Comparison of ENCODE assay signal across 12 cellular contexts in the genomic region with DNA sequence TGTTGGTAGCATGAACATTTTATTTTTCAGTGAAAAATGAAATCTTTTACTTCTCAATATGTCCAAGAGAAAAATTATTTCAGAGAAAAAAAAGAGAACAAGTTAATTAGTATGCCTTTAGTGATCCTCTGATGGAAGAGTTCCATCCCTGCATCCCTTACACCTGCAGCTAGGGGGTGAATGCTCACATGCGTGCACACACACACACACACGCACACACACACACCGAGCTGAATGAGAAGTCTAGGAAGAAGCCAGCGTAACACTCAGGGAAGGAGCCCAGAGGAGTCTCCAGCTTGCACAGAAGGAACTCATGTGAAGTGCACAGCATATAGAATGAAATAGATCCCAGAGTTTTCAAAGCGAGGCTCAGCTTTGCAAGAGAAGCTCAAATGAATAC.
A peak's percentile ranks its signal among the peaks of the same experiment; 100 is the strongest.
DNase-seq lines count a peak whose midpoint lies in the region; ATAC-seq, FAIRE-seq and TF ChIP-seq lines count a peak whose summit lies in the region.
"Had no signal": no experiment of that assay in that cellular context is flagged by ENCODE, and none has a peak within 500 bp of the region (broad histone marks: within the 10 kb centered on the region; RNA-seq: fewer than 3 reads in every experiment).

No MANE protein-coding gene starts in this region.

- ATAC-seq in right cardiac atrium (no peak), upper lobe of left lung (ENCODE audit: low FRiP score in 2 of 2) (no peak), HG02759 (IDR thresholded peaks at IDR 0.05; ENCODE audit: unreplicated experiment) (no peak)

- no peaks in the 10 kb centered on the region for H3K4me1 ChIP-seq in right cardiac atrium (ENCODE audit: control insufficient read depth, insufficient read depth, low read length)
- H3K4me1 ChIP-seq in upper lobe of left lung: peaks cover 0 to 8% (median 3%) of the 10 kb centered on the region in 4 donors

- peak overlapping the region; percentile 56 for H3K27ac ChIP-seq in right cardiac atrium (ENCODE audit: low read length)
- H3K27ac ChIP-seq in upper lobe of left lung: peak overlapping the region in 3 of 4 donors; percentile 0 to 20 (median 10)
- H3K27ac ChIP-seq: SK-N-MC had no signal

- peak in 2 of 3 donors; percentile 59 for DNase-seq in right cardiac atrium
- DNase-seq in cardiac septum (ENCODE audit: low spot score): no peak
- DNase-seq in SW480 (ENCODE audit: low spot score): peak; percentile 47
- peak; percentile 28 for DNase-seq in iris pigment epithelial cell (ENCODE audit: low read depth)
- no peak for DNase-seq in upper lobe of left lung
- DNase-seq in GM12892 (ENCODE audit: insufficient read length): no peak
- no peak for DNase-seq in activated CD4-positive, alpha-beta T cell treated with anti-CD3 and anti-CD28 coated beads, Interleukin-2, amount 50 U/mL, for 48 hours
- DNase-seq: activated CD4-positive, alpha-beta T cell treated with anti-CD3 and anti-CD28 coated beads, Interleukin-2, amount 50 U/mL, for 1 hour; NCI-H2171 had no signal

- TF ChIP-seq EP300 in upper lobe of left lung (IDR thresholded peaks at IDR 0.05): no peak

- TF ChIP-seq POLR2A in upper lobe of left lung (IDR thresholded peaks at IDR 0.05): no peak
- TF ChIP-seq POLR2A in GM12892 (IDR thresholded peaks at IDR 0.05; ENCODE audit: low read depth, low read length): no peak

- H3K36me3 ChIP-seq in upper lobe of left lung: no peaks in the 10 kb centered on the region

- WGBS in right cardiac atrium: 76% methylated on average over 5 of the region's 5 CpGs
- WGBS in upper lobe of left lung, 2 donors: 60 to 66% methylated on average over 5 of the region's 5 CpGs

- intact Hi-C loops in right cardiac atrium (cut with DNase I) (no loop called here), cardiac septum (cut with DNase I) (no loop called here)

- H3K27me3 ChIP-seq in right cardiac atrium (ENCODE audit: control insufficient read depth, insufficient read depth): no peaks in the 10 kb centered on the region
- no peaks in the 10 kb centered on the region for H3K27me3 ChIP-seq in upper lobe of left lung

- no peak overlapping the region for H3K4me3 ChIP-seq in right cardiac atrium (ENCODE audit: low read length)
- H3K4me3 ChIP-seq in upper lobe of left lung: no peak overlapping the region
- H3K4me3 ChIP-seq: SK-N-MC had no signal

- no peak for FAIRE-seq in GM12892 (lab: Jason Lieb, UNC)
- FAIRE-seq: urothelium cell line had no signal

- peak in 1 of 6 experiments; percentile 18 for TF ChIP-seq CTCF in upper lobe of left lung (IDR thresholded peaks at IDR 0.05)

- H3K9me3 ChIP-seq in right cardiac atrium (ENCODE audit: control insufficient read depth, low read length): no peaks in the 10 kb centered on the region
- H3K9me3 ChIP-seq in upper lobe of left lung: no peaks in the 10 kb centered on the region

Comparison
In these comparisons a context has a peak if more than half of its experiments do, and no peak if none do; other contexts are left out.
1. DNase-seq: peak in right cardiac atrium (2 of 3), SW480 (single experiment) and iris pigment epithelial cell (single experiment); none in cardiac septum (single experiment), upper lobe of left lung (0 of 2), GM12892 (single experiment) and activated CD4-positive, alpha-beta T cell treated with anti-CD3 and anti-CD28 coated beads, Interleukin-2, amount 50 U/mL, for 48 hours (0 of 2).